Comparison of ENCODE assay signal across 1 cellular context in genomic region chr6:33988121-33989015, GRCh38.
A peak's percentile ranks its signal among the peaks of the same experiment; 100 is the strongest.
TF ChIP-seq lines count a peak whose summit lies in the region.

No MANE protein-coding gene starts in this region.

TF ChIP-seq in HepG2, 621 proteins besides CTCF, POLR2A, EP300 and RAD21 (continued from another document and continues in another):
- TF ChIP-seq FUBP1 (CRISPR knock-in tag; IDR thresholded peaks at IDR 0.05; ENCODE audit: borderline replicate concordance): 0 out of 2 replicates have a peak, but pooled peaks have one; percentile 19
- no peak for TF ChIP-seq ZZZ3 (CRISPR knock-in tag; IDR thresholded peaks at IDR 0.05; ENCODE audit: borderline replicate concordance)
- no peak for TF ChIP-seq TRIM24 (CRISPR knock-in tag; IDR thresholded peaks at IDR 0.05)
- no peak for TF ChIP-seq THYN1 (CRISPR knock-in tag; IDR thresholded peaks at IDR 0.05; ENCODE audit: borderline replicate concordance, low read depth)
- no peak for TF ChIP-seq NFAT5 (CRISPR knock-in tag; IDR thresholded peaks at IDR 0.05)
- no peak for TF ChIP-seq PLRG1 (conservative IDR thresholded peaks at IDR 0.05)
- no peak for TF ChIP-seq FIP1L1 (IDR thresholded peaks at IDR 0.05; ENCODE audit: borderline replicate concordance, insufficient read depth, low read depth, low read length)
- TF ChIP-seq ZSCAN30 (CRISPR knock-in tag; IDR thresholded peaks at IDR 0.05): no peak
- TF ChIP-seq CEBPZ (IDR thresholded peaks at IDR 0.05; ENCODE audit: low read length): no peak
- 0 out of 2 replicates have a peak, but pooled peaks have one; percentile 28 for TF ChIP-seq DR1 (CRISPR knock-in tag; IDR thresholded peaks at IDR 0.05)
- TF ChIP-seq SNAPC2 (CRISPR knock-in tag; IDR thresholded peaks at IDR 0.05): peak; percentile 78; the same call in 1 of the 2 replicates
- no peak for TF ChIP-seq TP53 (CRISPR knock-in tag; conservative IDR thresholded peaks at IDR 0.05)
- TF ChIP-seq ZNF609 (CRISPR knock-in tag; IDR thresholded peaks at IDR 0.05; ENCODE audit: borderline replicate concordance): peak; percentile 100
- peak; percentile 62; the same call in 1 of the 2 replicates for TF ChIP-seq ZFP91 (CRISPR knock-in tag; IDR thresholded peaks at IDR 0.05; ENCODE audit: borderline replicate concordance)
- TF ChIP-seq AHDC1 (CRISPR knock-in tag; IDR thresholded peaks at IDR 0.05; ENCODE audit: borderline replicate concordance): peak; percentile 82; the same call in 1 of the 2 replicates
- TF ChIP-seq NCOA2 (CRISPR knock-in tag; IDR thresholded peaks at IDR 0.05): peak; percentile 92
- peak; percentile 94 for TF ChIP-seq ZBTB7B (CRISPR knock-in tag; IDR thresholded peaks at IDR 0.05)
- TF ChIP-seq REPIN1 (CRISPR knock-in tag; IDR thresholded peaks at IDR 0.05; ENCODE audit: borderline replicate concordance, low read depth): peak; percentile 86
- no peak for TF ChIP-seq PRDM15 (CRISPR knock-in tag; IDR thresholded peaks at IDR 0.05)
- TF ChIP-seq TARDBP (CRISPR knock-in tag; IDR thresholded peaks at IDR 0.05): peak; percentile 98
